8 cellular contexts compared by ENCODE assay signal in the genomic region with DNA sequence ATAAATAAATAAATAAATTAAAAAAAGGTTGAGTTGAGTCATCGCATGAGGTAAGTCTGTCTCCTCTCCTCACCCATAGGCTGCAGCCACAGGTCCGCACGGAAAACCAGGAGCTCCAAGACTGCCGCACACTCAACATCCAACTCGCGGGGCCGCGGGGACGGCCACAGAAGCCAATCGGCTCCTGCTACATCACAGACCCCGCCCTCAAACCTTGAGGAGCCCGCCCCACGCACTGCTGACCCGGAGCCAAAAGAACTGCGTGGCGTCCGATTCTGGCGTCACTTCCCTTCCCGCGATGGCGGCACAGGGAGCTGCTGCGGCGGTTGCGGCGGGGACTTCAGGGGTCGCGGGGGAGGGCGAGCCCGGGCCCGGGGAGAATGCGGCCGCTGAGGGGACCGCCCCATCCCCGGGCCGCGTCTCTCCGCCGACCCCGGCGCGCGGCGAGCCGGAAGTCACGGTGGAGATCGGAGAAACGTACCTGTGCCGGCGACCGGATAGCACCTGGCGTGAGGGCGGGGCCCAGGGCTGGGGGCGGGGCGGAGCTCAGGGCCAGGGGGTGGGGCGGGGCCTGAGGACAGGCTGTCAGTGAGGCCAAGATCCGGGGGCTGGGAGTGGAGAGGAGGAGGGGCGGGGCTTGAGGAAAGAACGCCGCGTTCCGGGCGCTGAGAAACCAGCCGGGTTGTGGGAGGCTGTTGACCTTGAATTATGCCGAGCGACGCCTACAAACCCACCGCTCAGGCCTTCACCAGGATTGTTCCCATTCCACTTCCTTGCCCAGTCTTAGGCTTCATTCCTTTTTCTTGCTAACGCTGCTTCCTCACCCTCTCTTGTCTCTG. TPM values are rescaled to one million over a fixed set of nuclear protein-coding genes. Genes with fewer than 3 reads are reported as not detected.
A peak's percentile ranks its signal among the peaks of the same experiment; 100 is the strongest.
DNase-seq lines count a peak whose midpoint lies in the region; TF ChIP-seq lines count a peak whose summit lies in the region.

TSS of gene KAT8 (plus strand) at position 281 of the 839 bp plus-strand sequence. CDS start at position 299, 18 bp downstream.

- peak within 1 kb of the TSS; percentile 99 for H3K27ac Mint-ChIP-seq in HFFc6
- peak within 1 kb of the TSS; percentile 93 for H3K27ac Mint-ChIP-seq in activated naive CD4-positive, alpha-beta T cell treated with anti-CD3 and anti-CD28 coated beads, Interleukin-2, amount 10 ng/mL, durations not matched to agents 7 days and 5 days

- H3K27me3 Mint-ChIP-seq in HFFc6 (ENCODE audit: insufficient read depth), result peaks cover 6% of the 10 kb centered on the region
- H3K27me3 Mint-ChIP-seq in activated naive CD4-positive, alpha-beta T cell treated with anti-CD3 and anti-CD28 coated beads, Interleukin-2, amount 10 ng/mL, durations not matched to agents 7 days and 5 days, result no peaks in the 10 kb centered on the region

- peak within 1 kb of the TSS; percentile 84 for H3K9ac ChIP-seq in SK-N-MC (ENCODE audit: insufficient read length)

- peak within 1 kb of the TSS; percentile 71; the same call in 1 of the 2 replicates for H3K27ac ChIP-seq in SK-N-MC
- peak within 1 kb of the TSS; percentile 99 for H3K27ac ChIP-seq in suprapubic skin

- H3K9me3 Mint-ChIP-seq in HFFc6, result no peaks in the 10 kb centered on the region
- no peaks in the 10 kb centered on the region for H3K9me3 Mint-ChIP-seq in activated naive CD4-positive, alpha-beta T cell treated with anti-CD3 and anti-CD28 coated beads, Interleukin-2, amount 10 ng/mL, durations not matched to agents 7 days and 5 days

- WGBS in suprapubic skin, result under 1% methylated on average over 30 of the region's 68 CpGs

- peaks cover 12% of the 10 kb centered on the region for H3K36me3 Mint-ChIP-seq in HFFc6 (ENCODE audit: low read depth)
- peaks cover 24% of the 10 kb centered on the region for H3K36me3 Mint-ChIP-seq in activated naive CD4-positive, alpha-beta T cell treated with anti-CD3 and anti-CD28 coated beads, Interleukin-2, amount 10 ng/mL, durations not matched to agents 7 days and 5 days

- H3K4me1 Mint-ChIP-seq in HFFc6 (ENCODE audit: low read depth), result peaks cover 14% of the 10 kb centered on the region
- H3K4me1 Mint-ChIP-seq in activated naive CD4-positive, alpha-beta T cell treated with anti-CD3 and anti-CD28 coated beads, Interleukin-2, amount 10 ng/mL, durations not matched to agents 7 days and 5 days, result peaks cover 30% of the 10 kb centered on the region

- peaks cover 51% of the 10 kb centered on the region for H3K4me1 ChIP-seq in suprapubic skin

- peak within 1 kb of the TSS; percentile 91 for H3K4me3 Mint-ChIP-seq in HFFc6
- peak within 1 kb of the TSS; percentile 78 for H3K4me3 Mint-ChIP-seq in activated naive CD4-positive, alpha-beta T cell treated with anti-CD3 and anti-CD28 coated beads, Interleukin-2, amount 10 ng/mL, durations not matched to agents 7 days and 5 days

- TF ChIP-seq CTCF in HFFc6 (IDR thresholded peaks at IDR 0.05) (no peak), NB4 (IDR thresholded peaks at IDR 0.05; ENCODE audit: low read depth, low read length) (no peak), suprapubic skin (IDR thresholded peaks at IDR 0.05) (no peak)

- CTCF ChIA-PET in activated naive CD4-positive, alpha-beta T cell treated with anti-CD3 and anti-CD28 coated beads, Interleukin-2, amount 10 ng/mL, durations not matched to agents 7 days and 5 days (lab: Charles Lee), result interaction anchor here (0.8 to 1.1 kb wide), 2 partner anchors 11 to 25 kb away, joined by 3 to 6 read pairs; no protein-coding TSS in a partner anchor

- H3K27me3 ChIP-seq in suprapubic skin, result no peaks in the 10 kb centered on the region

- no peaks in the 10 kb centered on the region for H3K9me3 ChIP-seq in SK-N-MC (ENCODE audit: low read depth, low read length)
- H3K9me3 ChIP-seq in suprapubic skin, result no peaks in the 10 kb centered on the region

- peak within 1 kb of the TSS; percentile 91 for H3K4me3 ChIP-seq in NB4 (ENCODE audit: low read depth, low read length)
- peak within 1 kb of the TSS; percentile 91 for H3K4me3 ChIP-seq in SK-N-MC
- H3K4me3 ChIP-seq in suprapubic skin, result peak within 1 kb of the TSS; percentile 77

- no peak for TF ChIP-seq EP300 in suprapubic skin (IDR thresholded peaks at IDR 0.05)

- TF ChIP-seq POLR2A in NB4 (IDR thresholded peaks at IDR 0.05; ENCODE audit: extremely low read depth, insufficient read length) (peak; percentile 83), suprapubic skin (IDR thresholded peaks at IDR 0.05) (peak; percentile 24 to 82)

- H3K36me3 ChIP-seq in SK-N-MC (ENCODE audit: insufficient read depth, low read length) (peaks cover 37% of the 10 kb centered on the region), suprapubic skin (peaks cover 33% of the 10 kb centered on the region)

- DNase-seq in GM04503 (ENCODE audit: low read depth) (peak; percentile 82), HFFc6 (peak; percentile 99), NB4 (ENCODE audit: low read depth) (peak; percentile 98), SK-N-MC (ENCODE audit: low read depth, low spot score) (peak; percentile 75), germinal center (ENCODE audit: low spot score) (peak; percentile 98), nucleus accumbens (lab: John Stamatoyannopoulos, UW) (peak; percentile 73 to 99 (median 96)), suprapubic skin (ENCODE audit: low spot score in 2 of 2) (peak; percentile 99)
- DNase-seq in activated naive CD4-positive, alpha-beta T cell treated with anti-CD3 and anti-CD28 coated beads, Interleukin-2, amount 10 ng/mL, durations not matched to agents 7 days and 5 days, result peak; percentile 99

RNA-seq across cellular contexts. Expression of gene KAT8, which starts in this region (rescaled TPM):
- 10 to 100 TPM; 28.1 to 31.8 (median 29.6) TPM for total RNA-seq in HFFc6 (2021; fragmentation: NEBNext Ultra II Directional; extraction: Animal tissue kit (Norgen Biotek cat#: 25700))
- 100 to 1,000 TPM in 1 of 4 donors, 10 to 100 TPM in 3; 62.3 to 100 (median 69.8) TPM for total RNA-seq in suprapubic skin

Comparison
In these comparisons a context has a peak if more than half of its experiments do, and no peak if none do; other contexts are left out.
1. Peak in every context shown above with its lines: DNase-seq, H3K4me3 ChIP-seq and H3K27ac ChIP-seq.